ENCODE assay signal across 18 cellular contexts in the genomic region with DNA sequence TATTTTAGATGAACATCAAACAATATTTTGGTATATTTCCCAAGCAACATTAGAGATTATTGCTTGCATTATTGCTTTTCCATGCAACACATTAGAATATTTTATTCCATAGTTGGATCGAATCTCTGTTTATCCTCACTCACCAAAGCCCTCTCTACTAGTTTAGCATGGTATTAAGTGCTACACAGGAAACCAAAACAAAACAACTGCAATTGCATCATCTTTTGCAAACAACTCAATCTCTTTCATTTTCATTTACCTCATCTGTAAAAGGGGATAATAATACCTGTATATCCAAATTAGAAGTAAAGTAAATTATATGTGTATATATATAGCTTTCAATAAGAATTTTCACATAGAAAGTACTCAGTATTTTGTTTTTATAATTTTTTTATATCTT.
DNase-seq lines count a peak whose midpoint lies in the region; ATAC-seq, FAIRE-seq and TF ChIP-seq lines count a peak whose summit lies in the region.
"Had no signal": no experiment of that assay in that cellular context is flagged by ENCODE, and none has a peak within 500 bp of the region (broad histone marks: within the 10 kb centered on the region; RNA-seq: fewer than 3 reads in every experiment).

No MANE protein-coding gene starts in this region.

- no peaks in the 10 kb centered on the region for H4K20me1 ChIP-seq in GM12878 (ENCODE audit: control insufficient read depth, insufficient read depth)

- H3K36me3 ChIP-seq in GM12878 (ENCODE audit: control insufficient read depth in 2 of 2, insufficient read depth in 2 of 2, low read length in 1 of 2) = no peaks in the 10 kb centered on the region

- no peak for TF ChIP-seq EP300 in GM12878 (IDR thresholded peaks at IDR 0.05; ENCODE audit: borderline replicate concordance in 1 of 2, control insufficient read depth in 1 of 2, low read depth in 2 of 2, low read length in 2 of 2)

- H2AFZ ChIP-seq in GM12878 (ENCODE audit: control insufficient read depth, low read depth, low read length) = no peak overlapping the region
- H2AFZ ChIP-seq: GM23248 had no signal

- intact Hi-C loops in GM12878 (cut with micrococcal nuclease; ENCODE audit: unreplicated experiment) = no loop called here

- DNase-seq in GM12878 (ENCODE audit: low read depth, low spot score) = no peak
- no peak for DNase-seq in stimulated activated CD4-positive, alpha-beta T cell treated with anti-CD3 and anti-CD28 coated beads, Interleukin-4, amount 100 ng/mL, for 4 hours
- no peak for DNase-seq in NAMALWA (ENCODE audit: low spot score)
- DNase-seq in D341Med (ENCODE audit: low spot score) = no peak
- DNase-seq: CD8-positive, alpha-beta T cell; COR-L47; DMS53; GM23248; H9; Karpas-422 had no signal

- SMC1A ChIA-PET in GM12878 (lab: Charles Lee; ENCODE audit: uncharacterized antibody, unreplicated experiment) = no interaction called here

- WGBS in GM12878 (ENCODE audit: insufficient coverage, insufficient replicate concordance, low lambda C conversion rate, missing lambda C conversion rate) = 0% methylated on average over 1 of the region's 1 CpG

- H3K4me3 ChIP-seq in GM12878 = no peak overlapping the region
- H3K4me3 ChIP-seq: GM23248 had no signal

- RAD21 ChIA-PET in GM12878 (lab: Charles Lee; ENCODE audit: unreplicated experiment) = no interaction called here

- H3K4me2 ChIP-seq in GM12878 (ENCODE audit: control insufficient read depth, insufficient read depth) = no peak overlapping the region

- no peaks in the 10 kb centered on the region for H3K4me1 ChIP-seq in GM12878 (ENCODE audit: control insufficient read depth, insufficient read depth, low read length)

- FAIRE-seq in GM12878 (lab: Jason Lieb, UNC) = no peak
- FAIRE-seq: GM18507, HepG2, HTR-8/SVneo had no signal

- H3K27ac ChIP-seq in GM12878 (ENCODE audit: control insufficient read depth, insufficient read depth) = no peak overlapping the region
- H3K27ac ChIP-seq: 22Rv1, GM23248 had no signal

- no peaks in the 10 kb centered on the region for H3K79me2 ChIP-seq in GM12878 (ENCODE audit: control insufficient read depth, insufficient read depth, low read length)

- TF ChIP-seq CTCF in GM12878 (IDR thresholded peaks at IDR 0.05 in 2 of 3, conservative IDR thresholded peaks at IDR 0.05 in 1 of 3; ENCODE audit: control insufficient read depth in 2 of 3, extremely low read depth in 1 of 3, insufficient read depth in 1 of 3, low read depth in 3 of 3, low read length in 3 of 3) = no peak

- no TSS peak for BruUV-seq in GM12878 (replicated peaks; lab: Mats Ljungman, UMichigan)

- no peak for TF ChIP-seq POLR2A in GM12878 (IDR thresholded peaks at IDR 0.05; ENCODE audit: low read depth, low read length)

- ATAC-seq in GM18511 (IDR thresholded peaks at IDR 0.05; ENCODE audit: unreplicated experiment) (peak; percentile 65), GM19351 (IDR thresholded peaks at IDR 0.05; ENCODE audit: unreplicated experiment) (peak; percentile 49), HG03432 (IDR thresholded peaks at IDR 0.05; ENCODE audit: unreplicated experiment) (peak; percentile 57), GM12878 (peak; percentile 66), GM21360 (IDR thresholded peaks at IDR 0.05; ENCODE audit: unreplicated experiment) (no peak)
- ATAC-seq: CD8-positive, alpha-beta T cell; HepG2 had no signal

- POLR2A ChIA-PET in GM12878 (lab: Charles Lee) = no interaction called here

- H3K9ac ChIP-seq in GM12878 (ENCODE audit: control insufficient read depth, insufficient read depth, low read length) = no peak overlapping the region
- H3K9ac ChIP-seq: GM23248 had no signal

- TF ChIP-seq RAD21 in GM12878 (IDR thresholded peaks at IDR 0.05; ENCODE audit: insufficient read depth, low read depth, low read length) = no peak

- H3K27me3 ChIP-seq in GM12878 (replicated peaks in 1 of 2; ENCODE audit: control insufficient read depth in 2 of 2, insufficient read depth in 2 of 2, low read length in 1 of 2) = no peaks in the 10 kb centered on the region

- CTCF ChIA-PET in GM12878 (lab: Yijun Ruan, JAX) = no interaction called here

- H3K9me3 ChIP-seq in GM12878 (replicated peaks; ENCODE audit: control insufficient read depth, insufficient read depth, low read length) = no peaks in the 10 kb centered on the region

- in situ Hi-C loops in GM12878 (cut with MboI) = no loop called here

TF ChIP-seq in GM12878, 131 proteins besides CTCF, POLR2A, EP300 and RAD21 (continues in another document):
- TF ChIP-seq MYC (IDR thresholded peaks at IDR 0.05; ENCODE audit: insufficient read depth, insufficient read length, insufficient replicate concordance, low read length, severe bottlenecking) = no peak
- TF ChIP-seq ZZZ3 (IDR thresholded peaks at IDR 0.05; ENCODE audit: control insufficient read depth, insufficient read length, low read depth) = no peak
- no peak for TF ChIP-seq TCF3 (IDR thresholded peaks at IDR 0.05; ENCODE audit: borderline replicate concordance, insufficient read depth, low read depth, low read length)
- TF ChIP-seq, protein P1, sequence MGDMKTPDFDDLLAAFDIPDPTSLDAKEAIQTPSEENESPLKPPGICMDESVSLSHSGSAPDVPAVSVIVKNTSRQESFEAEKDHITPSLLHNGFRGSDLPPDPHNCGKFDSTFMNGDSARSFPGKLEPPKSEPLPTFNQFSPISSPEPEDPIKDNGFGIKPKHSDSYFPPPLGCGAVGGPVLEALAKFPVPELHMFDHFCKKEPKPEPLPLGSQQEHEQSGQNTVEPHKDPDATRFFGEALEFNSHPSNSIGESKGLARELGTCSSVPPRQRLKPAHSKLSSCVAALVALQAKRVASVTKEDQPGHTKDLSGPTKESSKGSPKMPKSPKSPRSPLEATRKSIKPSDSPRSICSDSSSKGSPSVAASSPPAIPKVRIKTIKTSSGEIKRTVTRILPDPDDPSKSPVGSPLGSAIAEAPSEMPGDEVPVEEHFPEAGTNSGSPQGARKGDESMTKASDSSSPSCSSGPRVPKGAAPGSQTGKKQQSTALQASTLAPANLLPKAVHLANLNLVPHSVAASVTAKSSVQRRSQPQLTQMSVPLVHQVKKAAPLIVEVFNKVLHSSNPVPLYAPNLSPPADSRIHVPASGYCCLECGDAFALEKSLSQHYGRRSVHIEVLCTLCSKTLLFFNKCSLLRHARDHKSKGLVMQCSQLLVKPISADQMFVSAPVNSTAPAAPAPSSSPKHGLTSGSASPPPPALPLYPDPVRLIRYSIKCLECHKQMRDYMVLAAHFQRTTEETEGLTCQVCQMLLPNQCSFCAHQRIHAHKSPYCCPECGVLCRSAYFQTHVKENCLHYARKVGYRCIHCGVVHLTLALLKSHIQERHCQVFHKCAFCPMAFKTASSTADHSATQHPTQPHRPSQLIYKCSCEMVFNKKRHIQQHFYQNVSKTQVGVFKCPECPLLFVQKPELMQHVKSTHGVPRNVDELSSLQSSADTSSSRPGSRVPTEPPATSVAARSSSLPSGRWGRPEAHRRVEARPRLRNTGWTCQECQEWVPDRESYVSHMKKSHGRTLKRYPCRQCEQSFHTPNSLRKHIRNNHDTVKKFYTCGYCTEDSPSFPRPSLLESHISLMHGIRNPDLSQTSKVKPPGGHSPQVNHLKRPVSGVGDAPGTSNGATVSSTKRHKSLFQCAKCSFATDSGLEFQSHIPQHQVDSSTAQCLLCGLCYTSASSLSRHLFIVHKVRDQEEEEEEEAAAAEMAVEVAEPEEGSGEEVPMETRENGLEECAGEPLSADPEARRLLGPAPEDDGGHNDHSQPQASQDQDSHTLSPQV (IDR thresholded peaks at IDR 0.05) = no peak
- no peak for TF ChIP-seq CREB1 (IDR thresholded peaks at IDR 0.05; ENCODE audit: low read depth)
- TF ChIP-seq RUNX3 (IDR thresholded peaks at IDR 0.05; ENCODE audit: low read length) = no peak
- TF ChIP-seq, protein P2, sequence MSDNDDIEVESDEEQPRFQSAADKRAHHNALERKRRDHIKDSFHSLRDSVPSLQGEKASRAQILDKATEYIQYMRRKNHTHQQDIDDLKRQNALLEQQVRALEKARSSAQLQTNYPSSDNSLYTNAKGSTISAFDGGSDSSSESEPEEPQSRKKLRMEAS (IDR thresholded peaks at IDR 0.05; ENCODE audit: low read depth, low read length) = no peak
- TF ChIP-seq ZSCAN29 (IDR thresholded peaks at IDR 0.05) = no peak
- TF ChIP-seq, protein P3, sequence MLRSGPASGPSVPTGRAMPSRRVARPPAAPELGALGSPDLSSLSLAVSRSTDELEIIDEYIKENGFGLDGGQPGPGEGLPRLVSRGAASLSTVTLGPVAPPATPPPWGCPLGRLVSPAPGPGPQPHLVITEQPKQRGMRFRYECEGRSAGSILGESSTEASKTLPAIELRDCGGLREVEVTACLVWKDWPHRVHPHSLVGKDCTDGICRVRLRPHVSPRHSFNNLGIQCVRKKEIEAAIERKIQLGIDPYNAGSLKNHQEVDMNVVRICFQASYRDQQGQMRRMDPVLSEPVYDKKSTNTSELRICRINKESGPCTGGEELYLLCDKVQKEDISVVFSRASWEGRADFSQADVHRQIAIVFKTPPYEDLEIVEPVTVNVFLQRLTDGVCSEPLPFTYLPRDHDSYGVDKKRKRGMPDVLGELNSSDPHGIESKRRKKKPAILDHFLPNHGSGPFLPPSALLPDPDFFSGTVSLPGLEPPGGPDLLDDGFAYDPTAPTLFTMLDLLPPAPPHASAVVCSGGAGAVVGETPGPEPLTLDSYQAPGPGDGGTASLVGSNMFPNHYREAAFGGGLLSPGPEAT (IDR thresholded peaks at IDR 0.05; ENCODE audit: low read depth) = no peak
- no peak for TF ChIP-seq IRF4 (IDR thresholded peaks at IDR 0.05; ENCODE audit: low read depth, low read length)
